In genomic region chr17:11278186-11278983, GRCh38 we compare ENCODE assay signal across 1 cellular context.
TF ChIP-seq lines count a peak whose summit lies in the region.

No MANE protein-coding gene starts in this region.

TF ChIP-seq in GM23338, 12 proteins besides CTCF, POLR2A, EP300 and RAD21 (continued from another document):
- TF ChIP-seq ZNF462 (CRISPR knock-in tag; IDR thresholded peaks at IDR 0.05): no peak
- TF ChIP-seq EZH2phosphoT487 (IDR thresholded peaks at IDR 0.05; ENCODE audit: unreplicated experiment): no peak
- TF ChIP-seq ZNF331 (CRISPR knock-in tag; IDR thresholded peaks at IDR 0.05; ENCODE audit: low read depth): no peak
- TF ChIP-seq ZNF114 (CRISPR knock-in tag; IDR thresholded peaks at IDR 0.05): no peak
- TF ChIP-seq POLR2AphosphoS5 (IDR thresholded peaks at IDR 0.05; ENCODE audit: low read depth): no peak
- no peak for TF ChIP-seq STAT1 (IDR thresholded peaks at IDR 0.05; ENCODE audit: unreplicated experiment)
- TF ChIP-seq REST (IDR thresholded peaks at IDR 0.05; ENCODE audit: unreplicated experiment): no peak
- no peak for TF ChIP-seq ETS1 (IDR thresholded peaks at IDR 0.05)
- TF ChIP-seq EZH2 (IDR thresholded peaks at IDR 0.05; ENCODE audit: low read depth, unreplicated experiment): no peak
